In genomic region chr21:16046625-16047340, GRCh38 we compare ENCODE assay signal across 23 cellular contexts.
DNase-seq lines count a peak whose midpoint lies in the region; ATAC-seq and TF ChIP-seq lines count a peak whose summit lies in the region.
"Had no signal": no experiment of that assay in that cellular context is flagged by ENCODE, and none has a peak within 500 bp of the region (broad histone marks: within the 10 kb centered on the region; RNA-seq: fewer than 3 reads in every experiment).

No MANE protein-coding gene starts in this region.

- H3K9me3 ChIP-seq in breast epithelium: peaks cover 0 to 4% of the 10 kb centered on the region in 2 donors
- H3K9me3 ChIP-seq: esophagus muscularis mucosa, thyroid gland had no signal

- ATAC-seq in foreskin keratinocyte (peak; percentile 65), GM21737 (IDR thresholded peaks at IDR 0.05; ENCODE audit: unreplicated experiment) (no peak)
- ATAC-seq: activated CD4-positive, CD25-positive, alpha-beta regulatory T cell treated with anti-CD3 and anti-CD28 coated beads, Interleukin-2, amount 50 U/mL, for 24 hours; left colon; stimulated activated memory B cell treated with anti-CD40 and anti-IgM and Interleukin-4, amounts not matched to agents 10 μg/mL and 1 μg/mL and 100 μg/mL, for 72 hours; T-helper 17 cell had no signal

- TF ChIP-seq POLR2A in breast epithelium (IDR thresholded peaks at IDR 0.05): no peak

- H3K4me3 Mint-ChIP-seq in MCF 10A (ENCODE audit: unreplicated experiment): no peak overlapping the region
- H3K4me3 Mint-ChIP-seq in nephron progenitor cell: no peak overlapping the region
- H3K4me3 Mint-ChIP-seq: CD4-positive, CD25-positive, alpha-beta regulatory T cell; stimulated activated memory B cell treated with anti-CD40 and anti-IgM and Interleukin-4, amounts not matched to agents 10 μg/mL and 1 μg/mL and 100 μg/mL, for 72 hours; T-helper 17 cell had no signal

- H3K36me3 ChIP-seq in breast epithelium: no peaks in the 10 kb centered on the region
- H3K36me3 ChIP-seq: esophagus muscularis mucosa, thyroid gland had no signal

- no peaks in the 10 kb centered on the region for H3K27me3 ChIP-seq in breast epithelium
- no peaks in the 10 kb centered on the region for H3K27me3 ChIP-seq in foreskin keratinocyte
- H3K27me3 ChIP-seq: esophagus muscularis mucosa, thyroid gland had no signal

- BruUV-seq in MCF 10A (replicated peaks; lab: Mats Ljungman, UMichigan): no TSS peak

- H3K27me3 Mint-ChIP-seq in MCF 10A (ENCODE audit: insufficient read depth, unreplicated experiment): no peaks in the 10 kb centered on the region
- H3K27me3 Mint-ChIP-seq in nephron progenitor cell (ENCODE audit: low read depth, poor library complexity): peaks cover 4% of the 10 kb centered on the region
- H3K27me3 Mint-ChIP-seq: CD4-positive, CD25-positive, alpha-beta regulatory T cell; stimulated activated memory B cell treated with anti-CD40 and anti-IgM and Interleukin-4, amounts not matched to agents 10 μg/mL and 1 μg/mL and 100 μg/mL, for 72 hours had no signal

- H3K4me1 Mint-ChIP-seq in MCF 10A (ENCODE audit: insufficient read depth, unreplicated experiment) (no peaks in the 10 kb centered on the region), nephron progenitor cell (peaks cover 12% of the 10 kb centered on the region)
- H3K4me1 Mint-ChIP-seq: CD4-positive, CD25-positive, alpha-beta regulatory T cell; stimulated activated memory B cell treated with anti-CD40 and anti-IgM and Interleukin-4, amounts not matched to agents 10 μg/mL and 1 μg/mL and 100 μg/mL, for 72 hours; T-helper 17 cell had no signal

- intact Hi-C loops in MCF 10A (cut with micrococcal nuclease) (no loop called here), breast epithelium (cut with DNase I; ENCODE audit: low total_unique reads) (loop anchor here (5.0 kb wide), 1 partner anchor 1731 kb away; no protein-coding TSS in a partner anchor)

- POLR2A ChIA-PET in MCF 10A (lab: Yijun Ruan, JAX): interaction anchor here (0.5 kb wide), 1 partner anchor 1865 kb away, joined by 3 read pairs; no protein-coding TSS in a partner anchor

- no peaks in the 10 kb centered on the region for H3K4me1 ChIP-seq in breast epithelium
- no peaks in the 10 kb centered on the region for H3K4me1 ChIP-seq in foreskin keratinocyte
- H3K4me1 ChIP-seq: esophagus muscularis mucosa, thyroid gland had no signal

- CTCF ChIA-PET in MCF 10A (lab: Yijun Ruan, JAX): interaction anchor here (0.7 kb wide), 1 partner anchor 252 kb away, joined by 3 read pairs; no protein-coding TSS in a partner anchor

- H3K36me3 Mint-ChIP-seq in MCF 10A (ENCODE audit: insufficient read depth, unreplicated experiment): no peaks in the 10 kb centered on the region
- no peaks in the 10 kb centered on the region for H3K36me3 Mint-ChIP-seq in nephron progenitor cell (ENCODE audit: low read depth)
- H3K36me3 Mint-ChIP-seq: CD4-positive, CD25-positive, alpha-beta regulatory T cell; stimulated activated memory B cell treated with anti-CD40 and anti-IgM and Interleukin-4, amounts not matched to agents 10 μg/mL and 1 μg/mL and 100 μg/mL, for 72 hours had no signal

- H3K4me3 ChIP-seq in breast epithelium: no peak overlapping the region
- H3K4me3 ChIP-seq: esophagus muscularis mucosa, thyroid gland had no signal

- DNase-seq in MCF 10A (ENCODE audit: unreplicated experiment): peak; percentile 21
- no peak for DNase-seq in breast epithelium (ENCODE audit: low spot score in 2 of 2)
- DNase-seq in foreskin keratinocyte: peak; percentile 20 to 63
- no peak for DNase-seq in NCI-H526 (lab: John Stamatoyannopoulos, UW)
- no peak for DNase-seq in nephron progenitor cell
- DNase-seq in activated CD4-positive, alpha-beta T cell treated with anti-CD3 and anti-CD28 coated beads for 1 hour: no peak
- DNase-seq: activated CD8-positive, alpha-beta memory T cell treated with anti-CD3 and anti-CD28 coated beads, Interleukin-2, amount 50 U/mL, for 48 hours; activated naive CD4-positive, alpha-beta T cell; CD4-positive, CD25-positive, alpha-beta regulatory T cell; DMS79 treated with DMSO at 0.1 percent for 48 hours; left colon; NCI-H1436; NK-92 treated with Interleukin-12 subunit alpha and Interleukin-12 subunit beta, amount 100 ng/mL, for 24 hours; SHP77; T-helper 17 cell; thyroid gland had no signal

- H3K27ac Mint-ChIP-seq in MCF 10A (ENCODE audit: low read depth, unreplicated experiment) (no peak overlapping the region), nephron progenitor cell (no peak overlapping the region)
- H3K27ac Mint-ChIP-seq: CD4-positive, CD25-positive, alpha-beta regulatory T cell; stimulated activated memory B cell treated with anti-CD40 and anti-IgM and Interleukin-4, amounts not matched to agents 10 μg/mL and 1 μg/mL and 100 μg/mL, for 72 hours; T-helper 17 cell had no signal

- H3K27ac ChIP-seq in breast epithelium: no peak overlapping the region
- H3K27ac ChIP-seq in VCaP: 0 out of 2 replicates have a peak overlapping the region, but pooled peaks have one; percentile 1
- H3K27ac ChIP-seq in foreskin keratinocyte: no peak overlapping the region
- H3K27ac ChIP-seq: 22Rv1, esophagus muscularis mucosa, KMS-11, thyroid gland had no signal

- H3K9me3 Mint-ChIP-seq in MCF 10A (ENCODE audit: unreplicated experiment) (no peaks in the 10 kb centered on the region), nephron progenitor cell (peaks cover 8% of the 10 kb centered on the region)
- H3K9me3 Mint-ChIP-seq: stimulated activated memory B cell treated with anti-CD40 and anti-IgM and Interleukin-4, amounts not matched to agents 10 μg/mL and 1 μg/mL and 100 μg/mL, for 72 hours had no signal

- TF ChIP-seq CTCF in MCF 10A (IDR thresholded peaks at IDR 0.05; ENCODE audit: unreplicated experiment) (no peak), breast epithelium (IDR thresholded peaks at IDR 0.05) (no peak), VCaP (conservative IDR thresholded peaks at IDR 0.05) (no peak), foreskin keratinocyte (conservative IDR thresholded peaks at IDR 0.05) (no peak), nephron progenitor cell (IDR thresholded peaks at IDR 0.05) (no peak)

Comparison
In these comparisons a context has a peak if more than half of its experiments do, and no peak if none do; other contexts are left out.
1. DNase-seq: peak in MCF 10A (single experiment) and foreskin keratinocyte (2 of 2); none in breast epithelium (0 of 2), NCI-H526 (0 of 2), nephron progenitor cell (single experiment) and activated CD4-positive, alpha-beta T cell treated with anti-CD3 and anti-CD28 coated beads for 1 hour (single experiment).